ENCODE assay signal across 17 cellular contexts in the genomic region with DNA sequence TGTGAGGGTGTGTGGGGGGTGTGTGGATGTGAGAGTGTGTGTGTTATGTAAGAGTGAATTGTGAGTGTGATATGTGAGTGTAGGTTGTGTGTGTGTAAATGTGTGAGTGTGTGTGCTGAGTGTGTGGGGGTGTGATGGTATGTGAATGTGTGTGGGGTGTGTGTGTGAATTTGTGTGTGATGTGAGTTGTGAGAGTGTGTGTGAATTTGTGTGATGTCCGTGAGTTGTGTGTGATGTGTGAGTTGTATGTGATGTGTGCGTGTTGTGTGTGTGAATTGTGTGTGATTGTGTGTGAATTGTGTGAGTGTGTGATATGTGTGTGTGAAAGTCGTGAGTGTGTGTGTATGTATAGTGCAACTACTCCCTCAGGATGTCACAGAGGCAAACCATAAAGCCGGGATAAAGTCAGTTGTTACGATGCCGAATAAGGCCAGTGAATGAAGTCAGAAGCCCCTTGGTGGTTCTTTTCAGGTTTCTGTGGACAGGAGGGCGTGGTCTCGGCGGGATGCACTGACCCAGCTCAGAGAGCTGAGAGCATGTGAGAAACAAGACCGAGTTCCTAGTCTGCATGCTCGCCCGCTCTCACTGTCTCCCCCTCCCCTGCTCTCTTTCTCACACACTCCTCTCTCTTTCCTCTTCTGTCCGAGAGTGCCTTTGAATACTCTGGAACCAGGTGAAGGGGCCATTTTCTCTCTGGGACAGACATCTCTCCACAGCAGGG.
DNase-seq lines count a peak whose midpoint lies in the region; ATAC-seq and TF ChIP-seq lines count a peak whose summit lies in the region.
"Had no signal": no experiment of that assay in that cellular context is flagged by ENCODE, and none has a peak within 500 bp of the region (broad histone marks: within the 10 kb centered on the region; RNA-seq: fewer than 3 reads in every experiment).

No MANE protein-coding gene starts in this region.

- peak overlapping the region; percentile 8 for H2BK12ac ChIP-seq in neuronal stem cell (ENCODE audit: low read length)

- no peak overlapping the region for H3K4me3 ChIP-seq in GM23248
- H3K4me3 ChIP-seq in OCI-LY1 (ENCODE audit: low read depth, low read length, poor library complexity, severe bottlenecking), result peak overlapping the region; percentile 3
- peak overlapping the region in 1 of 2 donors; percentile 7 for H3K4me3 ChIP-seq in neuronal stem cell (ENCODE audit: low read length in 2 of 2)
- H3K4me3 ChIP-seq: HAP-1, SJSA1 had no signal

- H3K27me3 Mint-ChIP-seq in immature natural killer cell (ENCODE audit: low read depth in 3 of 3), result peaks cover 3 to 9% (median 8%) of the 10 kb centered on the region in 3 donors

- H3K14ac ChIP-seq in neuronal stem cell (ENCODE audit: low read length), result no peak overlapping the region

- no peak for TF ChIP-seq CTCF in OCI-LY1 (IDR thresholded peaks at IDR 0.05; ENCODE audit: low read length)

- H3K4me3 Mint-ChIP-seq in immature natural killer cell, result no peak overlapping the region

- H2AFZ ChIP-seq in GM23248 (peak overlapping the region; percentile 31; the same call in 1 of the 2 replicates), OCI-LY1 (ENCODE audit: low read length) (no peak overlapping the region; the same call in 1 of the 2 replicates), neuronal stem cell (ENCODE audit: low read length) (peak overlapping the region; percentile 60)

- H3K9ac ChIP-seq in GM23248, result no peak overlapping the region
- H3K9ac ChIP-seq in OCI-LY1 (ENCODE audit: low read length), result peak overlapping the region; percentile 23; the same call in 1 of the 2 replicates
- H3K9ac ChIP-seq in neuronal stem cell (ENCODE audit: low read depth, low read length, poor library complexity), result no peak overlapping the region

- H3K9me2 ChIP-seq in GM23248 (ENCODE audit: insufficient read depth) (no peaks in the 10 kb centered on the region), OCI-LY1 (ENCODE audit: low read depth, low read length) (no peaks in the 10 kb centered on the region)

- H3K36me3 ChIP-seq in GM23248 (ENCODE audit: low read depth) (no peaks in the 10 kb centered on the region), OCI-LY1 (ENCODE audit: insufficient read depth, low read length) (no peaks in the 10 kb centered on the region), neuronal stem cell (replicated peaks in 1 of 2; ENCODE audit: control insufficient read depth in 2 of 2, insufficient read depth in 2 of 2, low read length in 2 of 2) (no peaks in the 10 kb centered on the region)
- H3K36me3 ChIP-seq: HAP-1, SJSA1 had no signal

- H4K20me1 ChIP-seq in GM23248 (ENCODE audit: insufficient read depth) (no peaks in the 10 kb centered on the region), OCI-LY1 (ENCODE audit: insufficient read depth, low read length) (no peaks in the 10 kb centered on the region)

- no peak overlapping the region for H4K8ac ChIP-seq in neuronal stem cell (ENCODE audit: low read depth, low read length)

- H3K4me1 ChIP-seq in GM23248 (ENCODE audit: insufficient read depth), result peaks cover 13% of the 10 kb centered on the region
- H3K4me1 ChIP-seq in OCI-LY1 (ENCODE audit: insufficient read depth, low read length, severe bottlenecking), result peaks cover 58% of the 10 kb centered on the region
- H3K4me1 ChIP-seq in neuronal stem cell (ENCODE audit: control insufficient read depth in 2 of 2, insufficient read depth in 1 of 2, low read depth in 1 of 2, low read length in 2 of 2), result peaks cover 0 to 11% of the 10 kb centered on the region in 2 donors
- H3K4me1 ChIP-seq: SJSA1 had no signal

- H3F3A ChIP-seq in GM23248 (ENCODE audit: insufficient read depth) (peaks cover 9% of the 10 kb centered on the region; the same call in 1 of the 2 replicates), OCI-LY1 (ENCODE audit: insufficient read depth, low read length) (peaks cover 11% of the 10 kb centered on the region; the same call in 1 of the 2 replicates)

- WGBS in GM23248 (ENCODE audit: low coverage in 1 of 2, low lambda C conversion rate in 2 of 2, missing lambda C conversion rate in 2 of 2), 2 experiments, result 51% methylated on average over 13 of the region's 13 CpGs
- 100% methylated on average over 1 to 3 of the region's 13 CpGs for WGBS in neuronal stem cell (ENCODE audit: extremely low coverage in 2 of 2, insufficient read length in 2 of 2, insufficient replicate concordance in 1 of 2), 2 donors

- no peak for DNase-seq in GM23248
- DNase-seq in fibroblast of peridontal ligament (ENCODE audit: extremely low read depth), result peak; percentile 13
- peak; percentile 49 for DNase-seq in neuronal stem cell (ENCODE audit: low spot score)
- no peak for DNase-seq in immature natural killer cell
- no peak for DNase-seq in T-helper 1 cell
- DNase-seq: activated CD4-positive, alpha-beta T cell treated with anti-CD3 and anti-CD28 coated beads, Interleukin-2, amount 50 U/mL, for 48 hours; amniotic stem cell; cortex of kidney; mammary epithelial cell; NCI-H2029; NK-92 treated with Interleukin-12 subunit alpha and Interleukin-12 subunit beta, amount 100 ng/mL, for 24 hours had no signal

- no peaks in the 10 kb centered on the region for H3K36me3 Mint-ChIP-seq in immature natural killer cell

- no peak overlapping the region for H3K27ac Mint-ChIP-seq in immature natural killer cell

- no peaks in the 10 kb centered on the region for H3K79me1 ChIP-seq in neuronal stem cell (ENCODE audit: low read depth, low read length)

- H2BK120ac ChIP-seq in neuronal stem cell (ENCODE audit: low read depth, low read length), result no peak overlapping the region

- peaks cover 6 to 12% of the 10 kb centered on the region in 2 donors for H3K4me1 Mint-ChIP-seq in immature natural killer cell

- H3K4me2 ChIP-seq in GM23248 (ENCODE audit: unreplicated experiment), result no peak overlapping the region
- H3K4me2 ChIP-seq in OCI-LY1 (ENCODE audit: low read length), result peak overlapping the region; percentile 41
- H3K4me2 ChIP-seq in neuronal stem cell (ENCODE audit: insufficient read depth, low read length, poor library complexity, severe bottlenecking), result no peak overlapping the region

- in situ Hi-C loops in GM23248 (cut with MboI), result loop anchor here (25.0 kb wide), 1 partner anchor 888 kb away; no protein-coding TSS in a partner anchor

- no peak overlapping the region for H3K4ac ChIP-seq in neuronal stem cell (ENCODE audit: low read length)

- no peak overlapping the region for H2AK5ac ChIP-seq in neuronal stem cell (ENCODE audit: low read depth, low read length)

- H3K79me2 ChIP-seq in GM23248 (ENCODE audit: insufficient read depth), result no peaks in the 10 kb centered on the region
- no peaks in the 10 kb centered on the region for H3K79me2 ChIP-seq in OCI-LY1 (ENCODE audit: insufficient read depth, low read length)

- H3K9me3 ChIP-seq in GM23248 (ENCODE audit: low read depth) (no peaks in the 10 kb centered on the region), OCI-LY1 (ENCODE audit: low read length) (no peaks in the 10 kb centered on the region), neuronal stem cell (replicated peaks in 1 of 2; ENCODE audit: control insufficient read depth in 2 of 2, insufficient read depth in 1 of 2, low read depth in 1 of 2, low read length in 2 of 2) (peaks cover 0 to 3% of the 10 kb centered on the region in 2 donors)
- H3K9me3 ChIP-seq: HAP-1, SJSA1 had no signal

- no peak overlapping the region for H2BK5ac ChIP-seq in neuronal stem cell (ENCODE audit: low read length)

- ATAC-seq in HG02610 (IDR thresholded peaks at IDR 0.05; ENCODE audit: unreplicated experiment) (no peak), GM18517 (IDR thresholded peaks at IDR 0.05; ENCODE audit: unreplicated experiment) (no peak)
- ATAC-seq: esophagus mucosa had no signal

- peak overlapping the region; percentile 6 for H3K18ac ChIP-seq in neuronal stem cell (ENCODE audit: low read length)

- no peak overlapping the region for H2BK15ac ChIP-seq in neuronal stem cell (ENCODE audit: low read length)

- H4K91ac ChIP-seq in neuronal stem cell (ENCODE audit: low read depth, low read length, poor library complexity), result no peak overlapping the region

- no peak overlapping the region for H3K23ac ChIP-seq in neuronal stem cell (ENCODE audit: low read depth, low read length, poor library complexity)

- no peaks in the 10 kb centered on the region for H3K27me3 ChIP-seq in GM23248 (replicated peaks; ENCODE audit: insufficient read depth)
- no peaks in the 10 kb centered on the region for H3K27me3 ChIP-seq in OCI-LY1 (ENCODE audit: insufficient read depth, low read length)
- H3K27me3 ChIP-seq in neuronal stem cell (ENCODE audit: control insufficient read depth in 3 of 3, insufficient read depth in 3 of 3, low read depth in 1 of 3, low read length in 3 of 3), result peaks cover 0 to 16% (median 0%) of the 10 kb centered on the region in 3 experiments
- H3K27me3 ChIP-seq: SJSA1 had no signal

- H3K9me3 Mint-ChIP-seq in immature natural killer cell, result no peaks in the 10 kb centered on the region

- no peak overlapping the region for H3K27ac ChIP-seq in GM23248
- peak overlapping the region; percentile 37 for H3K27ac ChIP-seq in OCI-LY1 (ENCODE audit: low read depth, low read length, poor library complexity, severe bottlenecking)
- peak overlapping the region; percentile 26 for H3K27ac ChIP-seq in neuronal stem cell (replicated peaks; ENCODE audit: low read length)
- H3K27ac ChIP-seq: SJSA1 had no signal

Comparison
In these comparisons a context has a peak if more than half of its experiments do, and no peak if none do; other contexts are left out.
1. DNase-seq: peak in fibroblast of peridontal ligament (single experiment) and neuronal stem cell (single experiment); none in GM23248 (single experiment), immature natural killer cell (0 of 3) and T-helper 1 cell (0 of 5).